13 cellular contexts compared by ENCODE assay signal in the genomic region with DNA sequence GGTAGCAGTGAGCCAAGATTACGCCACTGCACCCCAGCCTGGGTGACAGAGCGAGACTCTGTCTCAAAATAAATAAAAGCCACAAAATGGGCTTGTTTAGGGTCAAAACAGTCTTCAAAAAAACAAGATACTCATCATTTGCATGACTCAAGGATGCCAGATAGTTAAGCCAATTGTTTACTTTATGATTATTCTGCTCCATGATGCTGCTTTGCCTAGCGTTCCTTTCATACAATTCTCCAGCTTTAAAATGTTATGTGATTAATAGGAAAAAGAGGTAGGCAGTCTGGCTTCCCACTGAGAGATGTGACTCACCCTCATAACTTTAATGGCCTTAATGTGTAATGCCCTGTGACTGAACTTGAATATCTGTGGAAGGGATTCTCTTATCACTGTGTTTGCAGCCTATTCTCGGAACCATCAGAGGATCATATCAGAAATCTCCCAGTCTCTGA.
DNase-seq lines count a peak whose midpoint lies in the region; ATAC-seq and TF ChIP-seq lines count a peak whose summit lies in the region.
"Had no signal": no experiment of that assay in that cellular context is flagged by ENCODE, and none has a peak within 500 bp of the region (broad histone marks: within the 10 kb centered on the region; RNA-seq: fewer than 3 reads in every experiment).

No MANE protein-coding gene starts in this region.

- TF ChIP-seq CTCF in HFFc6 (IDR thresholded peaks at IDR 0.05) (no peak), foreskin fibroblast (IDR thresholded peaks at IDR 0.05; ENCODE audit: low read depth, low read length) (no peak), ovary (IDR thresholded peaks at IDR 0.05) (no peak)

- no peaks in the 10 kb centered on the region for H3K9me3 Mint-ChIP-seq in HFFc6

- DNase-seq in AG08395 (ENCODE audit: low spot score) (peak; percentile 40), HFFc6 (peak; percentile 97), SW480 (ENCODE audit: low spot score) (peak; percentile 35), foreskin fibroblast (peak; percentile 82 to 83), ovary (no peak), right cardiac atrium (no peak)
- DNase-seq in stimulated activated CD4-positive, alpha-beta T cell treated with anti-CD3 and anti-CD28 coated beads, Interleukin-4, amount 100 ng/mL, for 24 hours = no peak
- DNase-seq: tibial artery had no signal

- TF ChIP-seq EP300 in ovary (IDR thresholded peaks at IDR 0.05) = no peak

- WGBS in ovary, 3 donors = 59 to 60% (median 60%) methylated on average over 4 of the region's 4 CpGs
- WGBS in right cardiac atrium = 41% methylated on average over 4 of the region's 4 CpGs

- no peak overlapping the region for H3K4me3 Mint-ChIP-seq in HFFc6
- H3K4me3 Mint-ChIP-seq: CD14-positive monocyte had no signal

- H3K4me3 ChIP-seq in foreskin fibroblast (ENCODE audit: low read depth in 1 of 2, low read length in 2 of 2) (no peak overlapping the region), ovary (no peak overlapping the region), right cardiac atrium (ENCODE audit: low read length) (no peak overlapping the region)
- H3K4me3 ChIP-seq: ascending aorta, tibial artery had no signal

- H3K4me1 ChIP-seq in ovary (ENCODE audit: insufficient read depth) (no peaks in the 10 kb centered on the region), right cardiac atrium (ENCODE audit: control insufficient read depth, insufficient read depth, low read length) (no peaks in the 10 kb centered on the region)
- H3K4me1 ChIP-seq: ascending aorta, tibial artery had no signal

- no peak overlapping the region for H3K27ac ChIP-seq in ovary
- H3K27ac ChIP-seq in right cardiac atrium (ENCODE audit: low read length) = no peak overlapping the region
- H3K27ac ChIP-seq: ascending aorta, neutrophil, tibial artery had no signal

- ATAC-seq in GM21367 (IDR thresholded peaks at IDR 0.05; ENCODE audit: unreplicated experiment) (no peak), right cardiac atrium (no peak)
- ATAC-seq: esophagus mucosa had no signal

- H3K9me3 ChIP-seq in ovary = no peaks in the 10 kb centered on the region
- H3K9me3 ChIP-seq in right cardiac atrium (ENCODE audit: control insufficient read depth, low read length) = no peaks in the 10 kb centered on the region
- H3K9me3 ChIP-seq: ascending aorta, neutrophil, tibial artery had no signal

- H3K27me3 ChIP-seq in ovary (no peaks in the 10 kb centered on the region), right cardiac atrium (ENCODE audit: control insufficient read depth, insufficient read depth) (no peaks in the 10 kb centered on the region)
- H3K27me3 ChIP-seq: ascending aorta, neutrophil, tibial artery had no signal

- H3K36me3 Mint-ChIP-seq in HFFc6 (ENCODE audit: low read depth) = no peaks in the 10 kb centered on the region
- H3K36me3 Mint-ChIP-seq: CD14-positive monocyte had no signal

- H3K36me3 ChIP-seq in ovary = no peaks in the 10 kb centered on the region
- H3K36me3 ChIP-seq: ascending aorta, neutrophil, tibial artery had no signal

- TF ChIP-seq POLR2A in ovary (IDR thresholded peaks at IDR 0.05) = no peak

- intact Hi-C loops in ovary (cut with DNase I) = no loop called here
- intact Hi-C loops in right cardiac atrium (cut with DNase I) = no loop called here

- peaks cover 41% of the 10 kb centered on the region for H3K4me1 Mint-ChIP-seq in HFFc6 (ENCODE audit: low read depth)
- H3K4me1 Mint-ChIP-seq: CD14-positive monocyte had no signal

- H3K27me3 Mint-ChIP-seq in HFFc6 (ENCODE audit: insufficient read depth) = peaks cover 4% of the 10 kb centered on the region

- peak overlapping the region; percentile 70 for H3K27ac Mint-ChIP-seq in HFFc6
- H3K27ac Mint-ChIP-seq: CD14-positive monocyte had no signal

Comparison
In these comparisons a context has a peak if more than half of its experiments do, and no peak if none do; other contexts are left out.
1. DNase-seq: peak in AG08395 (single experiment), HFFc6 (single experiment), SW480 (single experiment) and foreskin fibroblast (2 of 2); none in ovary (0 of 5), stimulated activated CD4-positive, alpha-beta T cell treated with anti-CD3 and anti-CD28 coated beads, Interleukin-4, amount 100 ng/mL, for 24 hours (single experiment) and right cardiac atrium (0 of 3).